16 cellular contexts compared by ENCODE assay signal in genomic region chr2:199381531-199381930, GRCh38.
A peak's percentile ranks its signal among the peaks of the same experiment; 100 is the strongest.
DNase-seq lines count a peak whose midpoint lies in the region; ATAC-seq and TF ChIP-seq lines count a peak whose summit lies in the region.
"Had no signal": no experiment of that assay in that cellular context is flagged by ENCODE, and none has a peak within 500 bp of the region (broad histone marks: within the 10 kb centered on the region; RNA-seq: fewer than 3 reads in every experiment).

No MANE protein-coding gene starts in this region.

- DNase-seq in NCI-H82 (lab: John Stamatoyannopoulos, UW) (peak; percentile 97), SK-N-DZ (ENCODE audit: low spot score) (peak; percentile 87), nephron progenitor cell (no peak), NCI-H1105 treated with DMSO at 0.1 percent for 48 hours (lab: John Stamatoyannopoulos, UW) (no peak), NCI-H774 (lab: John Stamatoyannopoulos, UW) (no peak)
- DNase-seq: ACHN; Calu3; CD8-positive, alpha-beta T cell; DMS79 treated with DMSO at 0.1 percent for 48 hours; GF-D8; GOT3; H7; HFFc6 had no signal

- H3K4me3 Mint-ChIP-seq in nephron progenitor cell = no peak overlapping the region
- H3K4me3 Mint-ChIP-seq in stimulated activated memory B cell treated with anti-CD40 and anti-IgM and Interleukin-4, amounts not matched to agents 10 μg/mL and 1 μg/mL and 100 μg/mL, for 72 hours = no peak overlapping the region
- H3K4me3 Mint-ChIP-seq: CD8-positive, alpha-beta T cell; HFFc6 had no signal

- TF ChIP-seq CTCF in nephron progenitor cell (IDR thresholded peaks at IDR 0.05) = no peak

- ATAC-seq in GM21367 (IDR thresholded peaks at IDR 0.05; ENCODE audit: unreplicated experiment) = no peak
- no peak for ATAC-seq in stimulated activated memory B cell treated with anti-CD40 and anti-IgM and Interleukin-4, amounts not matched to agents 10 μg/mL and 1 μg/mL and 100 μg/mL, for 72 hours
- ATAC-seq: CD8-positive, alpha-beta T cell; HCT116 had no signal

- peaks cover 25% of the 10 kb centered on the region for H3K4me1 Mint-ChIP-seq in nephron progenitor cell
- no peaks in the 10 kb centered on the region for H3K4me1 Mint-ChIP-seq in stimulated activated memory B cell treated with anti-CD40 and anti-IgM and Interleukin-4, amounts not matched to agents 10 μg/mL and 1 μg/mL and 100 μg/mL, for 72 hours

- H3K36me3 Mint-ChIP-seq in nephron progenitor cell (ENCODE audit: low read depth) = peaks cover 29% of the 10 kb centered on the region
- H3K36me3 Mint-ChIP-seq in stimulated activated memory B cell treated with anti-CD40 and anti-IgM and Interleukin-4, amounts not matched to agents 10 μg/mL and 1 μg/mL and 100 μg/mL, for 72 hours = no peaks in the 10 kb centered on the region
- H3K36me3 Mint-ChIP-seq: CD8-positive, alpha-beta T cell had no signal

- peak overlapping the region; percentile 48 for H3K27ac Mint-ChIP-seq in nephron progenitor cell
- no peak overlapping the region for H3K27ac Mint-ChIP-seq in stimulated activated memory B cell treated with anti-CD40 and anti-IgM and Interleukin-4, amounts not matched to agents 10 μg/mL and 1 μg/mL and 100 μg/mL, for 72 hours
- H3K27ac Mint-ChIP-seq: CD8-positive, alpha-beta T cell; HFFc6 had no signal

- no peaks in the 10 kb centered on the region for H3K9me3 Mint-ChIP-seq in nephron progenitor cell
- no peaks in the 10 kb centered on the region for H3K9me3 Mint-ChIP-seq in stimulated activated memory B cell treated with anti-CD40 and anti-IgM and Interleukin-4, amounts not matched to agents 10 μg/mL and 1 μg/mL and 100 μg/mL, for 72 hours
- H3K9me3 Mint-ChIP-seq: CD8-positive, alpha-beta T cell; HFFc6 had no signal

- H3K27me3 Mint-ChIP-seq in nephron progenitor cell (ENCODE audit: low read depth, poor library complexity) = no peaks in the 10 kb centered on the region
- H3K27me3 Mint-ChIP-seq in stimulated activated memory B cell treated with anti-CD40 and anti-IgM and Interleukin-4, amounts not matched to agents 10 μg/mL and 1 μg/mL and 100 μg/mL, for 72 hours = no peaks in the 10 kb centered on the region

Comparison
In these comparisons a context has a peak if more than half of its experiments do, and no peak if none do; other contexts are left out.
1. DNase-seq: peak in NCI-H82 (single experiment) and SK-N-DZ (single experiment); none in nephron progenitor cell (single experiment), NCI-H1105 treated with DMSO at 0.1 percent for 48 hours (single experiment) and NCI-H774 (single experiment).